22 cellular contexts compared by ENCODE assay signal in the genomic region with DNA sequence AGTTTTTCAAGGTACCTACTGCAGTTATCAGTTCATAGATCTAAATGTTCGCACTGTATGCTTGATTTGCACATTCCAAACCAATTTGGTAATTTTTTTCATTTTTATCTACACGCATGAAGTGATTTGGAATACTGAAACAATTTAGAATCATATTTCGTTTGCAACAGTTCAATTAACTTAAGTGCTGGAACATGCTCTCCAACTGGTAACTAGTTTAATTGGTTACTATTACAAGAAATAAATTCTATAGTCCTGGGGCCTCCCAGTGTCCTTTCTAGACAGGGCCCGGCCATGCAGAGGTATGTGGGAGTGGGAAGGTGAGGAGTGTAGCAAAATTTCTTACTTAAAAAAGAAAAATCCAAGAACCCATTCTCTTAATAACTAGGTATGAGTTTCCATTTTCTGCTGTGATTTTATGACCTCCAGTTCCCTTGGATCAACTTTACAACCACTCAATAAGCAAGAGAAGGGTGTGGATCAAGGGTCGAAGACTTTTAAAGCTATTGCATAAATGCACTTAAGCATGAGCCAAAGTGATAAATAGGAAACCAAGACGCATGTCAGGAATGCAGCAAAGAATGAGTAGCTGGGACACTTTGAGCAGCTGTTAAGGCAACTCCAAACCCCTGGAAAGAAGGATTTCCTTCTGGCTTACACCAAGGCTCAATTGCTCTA.
"Had no signal": no experiment of that assay in that cellular context is flagged by ENCODE, and none has a peak within 500 bp of the region (broad histone marks: within the 10 kb centered on the region; RNA-seq: fewer than 3 reads in every experiment).

No MANE protein-coding gene starts in this region.

- ATAC-seq: activated CD8-positive, alpha-beta T cell treated with anti-CD3 and anti-CD28 coated beads, Interleukin-2, amount 10 ng/mL, durations not matched to agents 7 days and 5 days; natural killer cell; SK-N-SH treated with all-trans-retinoic acid at 6 μM for 48 hours had no signal

- DNase-seq: activated B cell treated with CpG ODN at 0.5 μM for 24 hours; activated CD4-positive, alpha-beta T cell treated with anti-CD3 and anti-CD28 coated beads for 48 hours; activated CD8-positive, alpha-beta T cell treated with anti-CD3 and anti-CD28 coated beads, Interleukin-2, amount 10 ng/mL, durations not matched to agents 7 days and 5 days; activated naive CD4-positive, alpha-beta T cell treated with Interleukin-2 at 50 U/mL for 16 hours; activated T-cell treated with anti-CD3 and anti-CD28 coated beads, Interleukin-2, amount 50 U/mL, for 24 hours; anterior cingulate cortex; brain microvascular endothelial cell; central memory CD4-positive, alpha-beta T cell; colonic mucosa; endodermal cell; hippocampal formation; natural killer cell; sigmoid colon; stimulated activated CD4-positive, alpha-beta T cell treated with anti-CD3 and anti-CD28 coated beads, Interleukin-12 subunit alpha, Interleukin-12 subunit beta, amount 100 ng/mL, for 4 hours; stimulated activated CD4-positive, alpha-beta T cell treated with anti-CD3 and anti-CD28 coated beads, Interleukin-1b, Interleukin-23, amount 100 ng/mL, for 48 hours; stimulated activated CD8-positive, alpha-beta memory T cell treated with anti-CD3 and anti-CD28 coated beads, Interleukin-4, amount 100 ng/mL, for 48 hours; stimulated activated naive CD4-positive, alpha-beta T cell; substantia nigra; T-helper 1 cell; T-helper 9 cell; tibial artery had no signal

- H3K4me3 ChIP-seq: colonic mucosa, sigmoid colon, tibial artery had no signal
